In the genomic region with DNA sequence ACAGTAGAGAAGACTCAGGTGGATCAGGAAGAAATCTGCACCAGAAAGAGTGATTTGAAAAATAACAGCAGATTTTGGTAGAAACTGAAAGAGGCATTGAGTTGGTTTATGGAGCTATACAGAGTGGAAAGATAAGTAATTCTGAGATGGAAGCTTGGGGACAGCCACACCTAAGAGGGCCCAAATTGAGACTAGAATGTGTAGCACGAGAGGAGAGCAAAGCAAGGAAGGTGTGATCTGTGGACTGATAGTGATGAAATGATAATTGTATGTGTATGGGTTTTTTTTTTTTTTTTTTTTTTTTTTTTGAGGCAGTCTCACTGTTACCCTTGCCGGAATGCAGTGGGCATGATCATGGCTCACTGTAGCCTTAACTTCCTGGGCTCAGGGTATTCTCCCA, we compare ENCODE assay signal across 23 cellular contexts. TPM values are rescaled to one million over a fixed set of nuclear protein-coding genes. Genes with fewer than 3 reads are reported as not detected.
A peak's percentile ranks its signal among the peaks of the same experiment; 100 is the strongest.
DNase-seq lines count a peak whose midpoint lies in the region; ATAC-seq lines count a peak whose summit lies in the region.
"Had no signal": no experiment of that assay in that cellular context is flagged by ENCODE, and none has a peak within 500 bp of the region (broad histone marks: within the 10 kb centered on the region; RNA-seq: fewer than 3 reads in every experiment).

No MANE protein-coding gene starts in this region.

- CTCF ChIA-PET in activated CD8-positive, alpha-beta memory T cell treated with anti-CD3 and anti-CD28 coated beads, Interleukin-2, amount 10 ng/mL, durations not matched to agents 7 days and 5 days (lab: Charles Lee), result interaction anchor here (0.6 to 7.0 kb wide), 5 partner anchors 10 to 134 kb away, joined by 3 to 106 read pairs (median 4); no protein-coding TSS in a partner anchor
- CTCF ChIA-PET in T-cell (lab: Charles Lee), result interaction anchor here (0.6 to 3.5 kb wide), 7 partner anchors 12 to 447 kb away, joined by 3 to 23 read pairs (median 12); no protein-coding TSS in a partner anchor

- no peak overlapping the region for H2BK12ac ChIP-seq in trophoblast cell (ENCODE audit: low read length)

- H2BK5ac ChIP-seq in trophoblast cell (ENCODE audit: low read depth, low read length, poor library complexity), result no peak overlapping the region

- H3K4me2 ChIP-seq in trophoblast cell (ENCODE audit: low read length), result no peak overlapping the region
- H3K4me2 ChIP-seq: A549, BLaER1 had no signal

- no CpG with 5 or more reads among the region's 2 CpGs for WGBS in trophoblast cell (ENCODE audit: extremely low coverage, insufficient coverage, insufficient read length)

- H3K27ac Mint-ChIP-seq in activated CD8-positive, alpha-beta memory T cell treated with anti-CD3 and anti-CD28 coated beads, Interleukin-2, amount 10 ng/mL, durations not matched to agents 7 days and 5 days, result peak overlapping the region; percentile 37
- peak overlapping the region; percentile 92 to 95 for H3K27ac Mint-ChIP-seq in T-cell
- peak overlapping the region; percentile 68 for H3K27ac Mint-ChIP-seq in activated naive CD8-positive, alpha-beta T cell treated with anti-CD3 and anti-CD28 coated beads, Interleukin-2, amount 50 U/mL, for 24 hours
- peak overlapping the region; percentile 68 for H3K27ac Mint-ChIP-seq in stimulated activated effector memory CD8-positive, alpha-beta T cell treated with anti-CD3 and anti-CD28 coated beads, Interleukin-12 subunit alpha, Interleukin-12 subunit beta, amount 100 ng/mL, for 72 hours

- H3K4me1 ChIP-seq in trophoblast cell (ENCODE audit: control insufficient read depth in 1 of 2, insufficient read depth in 2 of 2, low read length in 2 of 2), result peaks cover 2 to 4% of the 10 kb centered on the region in 2 experiments

- no peak for DNase-seq in activated CD8-positive, alpha-beta memory T cell treated with anti-CD3 and anti-CD28 coated beads, Interleukin-2, amount 10 ng/mL, durations not matched to agents 7 days and 5 days
- no peak for DNase-seq in activated CD8-positive, alpha-beta memory T cell treated with anti-CD3 and anti-CD28 coated beads, Interleukin-2, amount 50 U/mL, for 48 hours
- DNase-seq in T-cell, result no peak
- no peak for DNase-seq in activated naive CD8-positive, alpha-beta T cell treated with anti-CD3 and anti-CD28 coated beads, Interleukin-2, amount 50 U/mL, for 24 hours
- no peak for DNase-seq in stimulated activated effector memory CD8-positive, alpha-beta T cell treated with anti-CD3 and anti-CD28 coated beads, Interleukin-12 subunit alpha, Interleukin-12 subunit beta, amount 100 ng/mL, for 72 hours (ENCODE audit: low spot score in 2 of 2)
- DNase-seq in trophoblast cell, result no peak
- DNase-seq in central memory CD4-positive, alpha-beta T cell, result no peak
- DNase-seq: activated CD4-positive, CD25-positive, alpha-beta regulatory T cell; amniotic stem cell; GF-D8; kidney glomerular epithelial cell; mammary epithelial cell; MG63; NCI-H1694; SHP77 treated with DMSO at 0.1 percent for 48 hours; stimulated activated CD4-positive, alpha-beta T cell treated with anti-CD3 and anti-CD28 coated beads, Interleukin-1b, Interleukin-23, amount 100 ng/mL, for 48 hours; stomach; upper lobe of left lung had no signal

- peaks cover 40 to 59% of the 10 kb centered on the region in 2 experiments for H3K36me3 ChIP-seq in trophoblast cell (ENCODE audit: control insufficient read depth in 1 of 2, insufficient read depth in 2 of 2, low read length in 2 of 2)

- no peaks in the 10 kb centered on the region for H3K9me3 ChIP-seq in trophoblast cell (ENCODE audit: insufficient read depth, low read depth, low read length)
- H3K9me3 ChIP-seq: A549, BLaER1, gastroesophageal sphincter, HAP-1, MG63, stomach, upper lobe of left lung had no signal

- H2BK120ac ChIP-seq in trophoblast cell (ENCODE audit: insufficient read depth, low read length, poor library complexity), result no peak overlapping the region

- H3K27me3 Mint-ChIP-seq in activated CD8-positive, alpha-beta memory T cell treated with anti-CD3 and anti-CD28 coated beads, Interleukin-2, amount 10 ng/mL, durations not matched to agents 7 days and 5 days, result no peaks in the 10 kb centered on the region
- no peaks in the 10 kb centered on the region for H3K27me3 Mint-ChIP-seq in T-cell
- no peaks in the 10 kb centered on the region for H3K27me3 Mint-ChIP-seq in activated naive CD8-positive, alpha-beta T cell treated with anti-CD3 and anti-CD28 coated beads, Interleukin-2, amount 50 U/mL, for 24 hours

- H3K9ac ChIP-seq in trophoblast cell (ENCODE audit: low read length), result no peak overlapping the region
- H3K9ac ChIP-seq: BLaER1 had no signal

- no peaks in the 10 kb centered on the region for H3K79me2 ChIP-seq in trophoblast cell (ENCODE audit: control insufficient read depth, insufficient read depth, low read length, poor library complexity)

- H3K23ac ChIP-seq in trophoblast cell (ENCODE audit: low read length), result no peak overlapping the region

- no peaks in the 10 kb centered on the region for H3K27me3 ChIP-seq in trophoblast cell (ENCODE audit: insufficient read depth, low read length)
- H3K27me3 ChIP-seq: BLaER1, gastroesophageal sphincter, MG63, stomach, upper lobe of left lung had no signal

- H3K4me3 ChIP-seq in trophoblast cell (ENCODE audit: low read depth, low read length), result no peak overlapping the region
- H3K4me3 ChIP-seq: A549, BLaER1, gastroesophageal sphincter, HAP-1, MG63, stomach, upper lobe of left lung had no signal

- no peak overlapping the region for H2AFZ ChIP-seq in trophoblast cell (ENCODE audit: insufficient read depth, low read length, poor library complexity)

- no peak overlapping the region for H3K14ac ChIP-seq in trophoblast cell (ENCODE audit: low read length)

- POLR2A ChIA-PET in T-cell (lab: Charles Lee), result no interaction called here

- peaks cover 56% of the 10 kb centered on the region for H3K36me3 Mint-ChIP-seq in activated CD8-positive, alpha-beta memory T cell treated with anti-CD3 and anti-CD28 coated beads, Interleukin-2, amount 10 ng/mL, durations not matched to agents 7 days and 5 days
- peaks cover 44% of the 10 kb centered on the region for H3K36me3 Mint-ChIP-seq in T-cell
- peaks cover 68% of the 10 kb centered on the region for H3K36me3 Mint-ChIP-seq in activated naive CD8-positive, alpha-beta T cell treated with anti-CD3 and anti-CD28 coated beads, Interleukin-2, amount 50 U/mL, for 24 hours (ENCODE audit: low read depth)
- peaks cover 100% of the 10 kb centered on the region for H3K36me3 Mint-ChIP-seq in stimulated activated effector memory CD8-positive, alpha-beta T cell treated with anti-CD3 and anti-CD28 coated beads, Interleukin-12 subunit alpha, Interleukin-12 subunit beta, amount 100 ng/mL, for 72 hours

- peaks cover 2% of the 10 kb centered on the region for H3K79me1 ChIP-seq in trophoblast cell (ENCODE audit: low read length)

- no peak overlapping the region for H3K27ac ChIP-seq in trophoblast cell (ENCODE audit: low read depth, low read length)
- H3K27ac ChIP-seq: A549, BLaER1, upper lobe of left lung had no signal

- no peak overlapping the region for H3K4ac ChIP-seq in trophoblast cell (ENCODE audit: low read depth, low read length)

- H4K91ac ChIP-seq in trophoblast cell (ENCODE audit: low read depth, low read length), result no peak overlapping the region

- no peak overlapping the region for H3K18ac ChIP-seq in trophoblast cell (ENCODE audit: low read length)

- ATAC-seq in activated CD8-positive, alpha-beta memory T cell treated with anti-CD3 and anti-CD28 coated beads, Interleukin-2, amount 10 ng/mL, durations not matched to agents 7 days and 5 days, result no peak
- ATAC-seq in T-cell (replicated peaks in 1 of 4) (no peak), GM19397 (IDR thresholded peaks at IDR 0.05; ENCODE audit: unreplicated experiment) (no peak)
- ATAC-seq in activated naive CD8-positive, alpha-beta T cell treated with anti-CD3 and anti-CD28 coated beads, Interleukin-2, amount 50 U/mL, for 24 hours, result peak; percentile 62
- ATAC-seq in stimulated activated effector memory CD8-positive, alpha-beta T cell treated with anti-CD3 and anti-CD28 coated beads, Interleukin-12 subunit alpha, Interleukin-12 subunit beta, amount 100 ng/mL, for 72 hours, result peak; percentile 49
- ATAC-seq: A549, gastroesophageal sphincter had no signal

- H4K12ac ChIP-seq in trophoblast cell (ENCODE audit: low read depth, low read length), result no peak overlapping the region

- H3K4me3 Mint-ChIP-seq in activated CD8-positive, alpha-beta memory T cell treated with anti-CD3 and anti-CD28 coated beads, Interleukin-2, amount 10 ng/mL, durations not matched to agents 7 days and 5 days, result no peak overlapping the region
- H3K4me3 Mint-ChIP-seq in T-cell, result peak overlapping the region in 1 of 3 donors; percentile 65
- peak overlapping the region; percentile 1 for H3K4me3 Mint-ChIP-seq in activated naive CD8-positive, alpha-beta T cell treated with anti-CD3 and anti-CD28 coated beads, Interleukin-2, amount 50 U/mL, for 24 hours
- no peak overlapping the region for H3K4me3 Mint-ChIP-seq in stimulated activated effector memory CD8-positive, alpha-beta T cell treated with anti-CD3 and anti-CD28 coated beads, Interleukin-12 subunit alpha, Interleukin-12 subunit beta, amount 100 ng/mL, for 72 hours

- no peak overlapping the region for H4K8ac ChIP-seq in trophoblast cell (ENCODE audit: low read depth, low read length)

- peaks cover 40% of the 10 kb centered on the region for H3K4me1 Mint-ChIP-seq in activated CD8-positive, alpha-beta memory T cell treated with anti-CD3 and anti-CD28 coated beads, Interleukin-2, amount 10 ng/mL, durations not matched to agents 7 days and 5 days
- H3K4me1 Mint-ChIP-seq in T-cell, result peaks cover 63 to 65% (median 64%) of the 10 kb centered on the region in 3 donors
- H3K4me1 Mint-ChIP-seq in activated naive CD8-positive, alpha-beta T cell treated with anti-CD3 and anti-CD28 coated beads, Interleukin-2, amount 50 U/mL, for 24 hours, result peaks cover 55% of the 10 kb centered on the region
- H3K4me1 Mint-ChIP-seq in stimulated activated effector memory CD8-positive, alpha-beta T cell treated with anti-CD3 and anti-CD28 coated beads, Interleukin-12 subunit alpha, Interleukin-12 subunit beta, amount 100 ng/mL, for 72 hours, result peaks cover 42% of the 10 kb centered on the region

- H2AK5ac ChIP-seq in trophoblast cell (ENCODE audit: low read length), result no peak overlapping the region

- H3K9me3 Mint-ChIP-seq in activated CD8-positive, alpha-beta memory T cell treated with anti-CD3 and anti-CD28 coated beads, Interleukin-2, amount 10 ng/mL, durations not matched to agents 7 days and 5 days (ENCODE audit: low read depth), result no peaks in the 10 kb centered on the region
- H3K9me3 Mint-ChIP-seq in T-cell, result no peaks in the 10 kb centered on the region
- H3K9me3 Mint-ChIP-seq in activated naive CD8-positive, alpha-beta T cell treated with anti-CD3 and anti-CD28 coated beads, Interleukin-2, amount 50 U/mL, for 24 hours, result no peaks in the 10 kb centered on the region
- H3K9me3 Mint-ChIP-seq in stimulated activated effector memory CD8-positive, alpha-beta T cell treated with anti-CD3 and anti-CD28 coated beads, Interleukin-12 subunit alpha, Interleukin-12 subunit beta, amount 100 ng/mL, for 72 hours, result no peaks in the 10 kb centered on the region

RNA-seq across cellular contexts. Expression of a gene that starts 16.3 kb away (rescaled TPM):
- 100 to 1,000 TPM; 153 to 171 TPM for total RNA-seq in activated CD8-positive, alpha-beta memory T cell treated with anti-CD3 and anti-CD28 coated beads, Interleukin-2, amount 10 ng/mL, durations not matched to agents 7 days and 5 days
- total RNA-seq in T-cell, result 10 to 100 TPM; 42.6 to 54.9 (median 44.0) TPM
- 152 and 161 TPM in 2 replicates for polyA plus RNA-seq in trophoblast cell (2013)

RNA-seq across cellular contexts. Expression of a gene that starts 33.3 kb away (rescaled TPM):
- total RNA-seq in activated CD8-positive, alpha-beta memory T cell treated with anti-CD3 and anti-CD28 coated beads, Interleukin-2, amount 10 ng/mL, durations not matched to agents 7 days and 5 days, result 100 to 1,000 TPM in 1 of 2 experiments, 10 to 100 TPM in 1; 98.9 to 114 TPM
- total RNA-seq in T-cell, result 10 to 100 TPM; 64.0 to 81.4 (median 72.3) TPM
- polyA plus RNA-seq in trophoblast cell (2013), result 17.0 and 17.4 TPM in 2 replicates

Comparison
In these comparisons a context has a peak if more than half of its experiments do, and no peak if none do; other contexts are left out.
1. ATAC-seq: peak in activated naive CD8-positive, alpha-beta T cell treated with anti-CD3 and anti-CD28 coated beads, Interleukin-2, amount 50 U/mL, for 24 hours (single experiment) and stimulated activated effector memory CD8-positive, alpha-beta T cell treated with anti-CD3 and anti-CD28 coated beads, Interleukin-12 subunit alpha, Interleukin-12 subunit beta, amount 100 ng/mL, for 72 hours (single experiment); none in activated CD8-positive, alpha-beta memory T cell treated with anti-CD3 and anti-CD28 coated beads, Interleukin-2, amount 10 ng/mL, durations not matched to agents 7 days and 5 days (single experiment), T-cell (0 of 4) and GM19397 (single experiment).
2. H3K27ac Mint-ChIP-seq: peak in every context shown above with its lines; median percentile 94 in T-cell; 68 in activated naive CD8-positive, alpha-beta T cell treated with anti-CD3 and anti-CD28 coated beads, Interleukin-2, amount 50 U/mL, for 24 hours; 68 in stimulated activated effector memory CD8-positive, alpha-beta T cell treated with anti-CD3 and anti-CD28 coated beads, Interleukin-12 subunit alpha, Interleukin-12 subunit beta, amount 100 ng/mL, for 72 hours; 37 in activated CD8-positive, alpha-beta memory T cell treated with anti-CD3 and anti-CD28 coated beads, Interleukin-2, amount 10 ng/mL, durations not matched to agents 7 days and 5 days.